Comparison of ENCODE assay signal across 1 cellular context in the genomic region with DNA sequence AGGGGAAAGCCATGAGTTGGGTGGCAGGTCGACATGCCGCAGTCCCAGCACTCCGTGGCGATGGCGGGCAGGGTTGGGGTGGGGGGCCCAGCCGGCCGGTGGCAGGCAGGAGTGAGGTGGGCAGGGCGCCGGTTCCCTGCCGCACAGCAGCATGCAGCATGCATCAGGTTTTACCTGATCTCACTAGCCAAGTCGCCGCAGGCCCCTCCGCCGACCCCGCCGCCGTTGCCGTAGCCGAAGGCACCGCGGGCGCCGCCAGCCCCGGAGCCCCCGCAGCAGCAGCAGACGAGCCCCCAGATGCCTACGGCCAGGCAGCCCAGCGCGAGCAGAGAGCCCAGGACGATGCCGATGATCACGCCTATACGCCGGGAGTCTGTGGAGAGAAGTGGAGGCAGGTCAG.
TF ChIP-seq lines count a peak whose summit lies in the region.

No MANE protein-coding gene starts in this region.

TF ChIP-seq in GM12891, 5 proteins besides CTCF, POLR2A, EP300 and RAD21:
- TF ChIP-seq PAX5 (IDR thresholded peaks at IDR 0.05; ENCODE audit: insufficient read depth, low read length, severe bottlenecking): no peak
- TF ChIP-seq POU2F2 (IDR thresholded peaks at IDR 0.05; ENCODE audit: low read depth, low read length): no peak
- TF ChIP-seq POLR2AphosphoS5 (IDR thresholded peaks at IDR 0.05; ENCODE audit: low read depth, low read length): no peak
- no peak for TF ChIP-seq SPI1 (IDR thresholded peaks at IDR 0.05; ENCODE audit: low read depth, low read length)
- no peak for TF ChIP-seq TAF1 (IDR thresholded peaks at IDR 0.05; ENCODE audit: low read depth, low read length)
TF ChIP-seq in GM12891: peak in this region for 0.
